ENCODE assay signal across 30 cellular contexts in the genomic region with DNA sequence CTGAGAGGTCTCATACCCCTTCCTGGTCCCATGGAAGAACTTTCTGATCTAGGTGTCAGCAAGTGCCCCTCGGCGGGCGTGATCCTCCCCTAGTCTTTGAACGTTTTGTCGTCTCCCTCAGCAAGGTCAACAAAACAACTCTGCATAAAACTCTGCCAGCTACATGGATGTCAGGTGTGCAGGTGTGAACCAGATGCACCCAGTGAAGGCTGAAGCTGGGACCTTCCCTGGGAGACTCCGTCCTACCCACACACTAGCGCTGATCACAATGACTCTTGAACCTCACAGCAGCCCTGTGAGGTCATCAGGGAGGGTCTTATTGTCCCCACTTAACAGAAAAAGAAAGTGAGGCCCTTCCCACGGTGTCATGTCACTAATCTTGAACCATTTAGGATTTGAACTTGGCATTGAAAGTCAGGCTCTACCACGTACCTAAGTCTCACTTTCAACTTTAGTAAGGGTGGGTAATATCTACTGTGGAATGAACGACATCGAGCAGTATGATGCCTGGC.
"Had no signal": no experiment of that assay in that cellular context is flagged by ENCODE, and none has a peak within 500 bp of the region (broad histone marks: within the 10 kb centered on the region; RNA-seq: fewer than 3 reads in every experiment).

No MANE protein-coding gene starts in this region.

- H3K27ac Mint-ChIP-seq: activated B cell treated with CpG ODN at 0.5 μM for 24 hours; activated CD8-positive, alpha-beta T cell treated with anti-CD3 and anti-CD28 coated beads for 36 hours; activated naive CD8-positive, alpha-beta T cell; activated T-helper 17 cell treated with anti-CD3 and anti-CD28 coated beads, Interleukin-2, amount 50 U/mL, for 72 hours; effector memory CD8-positive, alpha-beta T cell; T-helper 17 cell; T-helper 2 cell treated with Interferon-gamma antibody and Interleukin-4, amounts not matched to agents 5 μg/mL and 100 μg/mL, for 36 hours had no signal

- H3K27ac ChIP-seq: brain microvascular endothelial cell, epithelial cell of prostate, WERI-Rb-1 had no signal

- ATAC-seq: activated CD4-positive, CD25-positive, alpha-beta regulatory T cell treated with anti-CD3 and anti-CD28 coated beads, Interleukin-2, amount 50 U/mL, for 24 hours; activated CD8-positive, alpha-beta T cell treated with anti-CD3 and anti-CD28 coated beads for 36 hours; activated T-cell treated with anti-CD3 and anti-CD28 coated beads, Interleukin-2, amount 50 U/mL, for 4 hours; activated T-helper 17 cell treated with anti-CD3 and anti-CD28 coated beads, Interleukin-2, amount 50 U/mL, for 72 hours; effector memory CD8-positive, alpha-beta T cell; T-helper 17 cell had no signal

- H3K27me3 ChIP-seq: brain microvascular endothelial cell had no signal

- H3K4me1 Mint-ChIP-seq: activated B cell treated with CpG ODN at 0.5 μM for 24 hours; activated T-helper 17 cell treated with anti-CD3 and anti-CD28 coated beads, Interleukin-2, amount 50 U/mL, for 72 hours; T-helper 17 cell had no signal

- H3K9me3 Mint-ChIP-seq: activated B cell treated with CpG ODN at 0.5 μM for 24 hours; activated CD8-positive, alpha-beta T cell treated with anti-CD3 and anti-CD28 coated beads for 36 hours; activated T-helper 17 cell treated with anti-CD3 and anti-CD28 coated beads, Interleukin-2, amount 50 U/mL, for 72 hours; T-helper 2 cell treated with Interferon-gamma antibody and Interleukin-4, amounts not matched to agents 5 μg/mL and 100 μg/mL, for 36 hours had no signal

- DNase-seq: activated B cell treated with CpG ODN at 0.5 μM for 24 hours; activated CD4-positive, alpha-beta T cell treated with anti-CD3 and anti-CD28 coated beads for 48 hours; activated CD4-positive, alpha-beta T cell treated with anti-CD3 and anti-CD28 coated beads, Interleukin-2, amount 50 U/mL, for 1 hour; activated CD4-positive, alpha-beta T cell treated with anti-CD3 and anti-CD28 coated beads, Interleukin-2, amount 50 U/mL, for 48 hours; activated CD8-positive, alpha-beta memory T cell treated with anti-CD3 and anti-CD28 coated beads for 24 hours; activated CD8-positive, alpha-beta T cell treated with anti-CD3 and anti-CD28 coated beads for 36 hours; activated effector memory CD4-positive, alpha-beta T cell treated with Interleukin-2 at 50 U/mL for 16 hours; activated gamma-delta T cell treated with Interleukin-2 at 50 U/mL for 16 hours; activated naive CD4-positive, alpha-beta T cell treated with anti-CD3 and anti-CD28 coated beads, Interleukin-2, amount 50 U/mL, for 16 hours; activated naive CD4-positive, alpha-beta T cell treated with Interleukin-2 at 50 U/mL for 16 hours; activated T-cell treated with anti-CD3 and anti-CD28 coated beads, Interleukin-2, amount 50 U/mL, for 4 hours; amniotic stem cell; anterior cingulate cortex; brain microvascular endothelial cell; caudate nucleus; cortex of kidney; dermis blood vessel endothelial cell; effector CD4-positive, alpha-beta T cell; effector memory CD8-positive, alpha-beta T cell; foreskin fibroblast; glutamatergic neuron; T-helper 1 cell; T-helper 17 cell; T1000; WERI-Rb-1 had no signal

- H3K27me3 Mint-ChIP-seq: activated naive CD8-positive, alpha-beta T cell had no signal

- H3K4me3 Mint-ChIP-seq: activated B cell treated with CpG ODN at 0.5 μM for 24 hours; activated CD8-positive, alpha-beta T cell treated with anti-CD3 and anti-CD28 coated beads for 36 hours; activated naive CD8-positive, alpha-beta T cell; activated T-cell treated with anti-CD3 and anti-CD28 coated beads, Interleukin-2, amount 50 U/mL, for 4 hours; activated T-helper 17 cell treated with anti-CD3 and anti-CD28 coated beads, Interleukin-2, amount 50 U/mL, for 72 hours; effector memory CD8-positive, alpha-beta T cell; T-helper 17 cell; T-helper 2 cell treated with Interferon-gamma antibody and Interleukin-4, amounts not matched to agents 5 μg/mL and 100 μg/mL, for 36 hours had no signal

- H3K36me3 Mint-ChIP-seq: activated naive CD8-positive, alpha-beta T cell had no signal

- H3K36me3 ChIP-seq: brain microvascular endothelial cell, WERI-Rb-1 had no signal
